In the genomic region with DNA sequence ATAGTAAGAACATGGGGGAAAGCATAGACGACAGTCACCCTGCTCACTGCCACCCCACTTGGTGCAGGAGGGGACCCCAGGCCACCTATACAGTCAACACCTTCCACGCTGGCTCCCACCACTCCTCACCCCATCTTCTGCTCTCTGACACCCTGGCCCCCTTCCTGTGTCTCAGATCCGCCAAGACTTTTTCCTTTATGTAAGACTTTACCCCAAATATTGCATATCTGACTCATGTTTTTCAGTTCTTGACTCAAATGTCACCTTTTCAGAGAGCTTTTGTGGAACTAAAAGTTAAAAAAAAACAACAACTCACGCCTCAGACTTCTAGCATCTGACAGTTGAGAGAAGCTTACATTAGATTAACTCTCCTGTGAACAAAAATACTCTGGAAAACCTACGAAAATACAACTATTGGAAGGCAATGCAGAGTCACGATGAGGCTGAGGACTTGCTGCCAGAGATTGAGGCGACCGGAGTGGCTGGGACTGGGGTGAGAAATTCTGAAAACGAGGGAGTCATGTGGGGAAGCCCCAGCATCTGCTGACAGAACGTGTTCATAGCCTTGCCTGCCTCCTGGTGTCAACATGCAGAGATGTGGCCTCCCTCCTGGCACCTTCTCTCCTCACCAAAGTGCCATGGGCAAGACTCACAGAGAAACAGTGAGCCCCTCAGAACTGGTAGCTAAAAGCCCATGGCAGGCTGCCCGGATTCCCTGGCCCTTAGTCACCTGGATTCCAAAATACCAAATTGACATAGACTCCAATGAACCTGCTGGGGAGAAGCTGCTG, we compare ENCODE assay signal across 10 cellular contexts. TPM values are rescaled to one million over a fixed set of nuclear protein-coding genes. Genes with fewer than 3 reads are reported as not detected.
DNase-seq lines count a peak whose midpoint lies in the region; ATAC-seq and TF ChIP-seq lines count a peak whose summit lies in the region.
"Had no signal": no experiment of that assay in that cellular context is flagged by ENCODE, and none has a peak within 500 bp of the region (broad histone marks: within the 10 kb centered on the region; RNA-seq: fewer than 3 reads in every experiment).

No MANE protein-coding gene starts in this region.

- WGBS in hepatocyte (ENCODE audit: low lambda C conversion rate, missing lambda C conversion rate): 83% methylated on average over 11 of the region's 11 CpGs

- H3K27ac ChIP-seq in AG04450 (ENCODE audit: low read depth, low read length) (no peak overlapping the region), hepatocyte (no peak overlapping the region)

- TF ChIP-seq POLR2A in GM19193 (IDR thresholded peaks at IDR 0.05; ENCODE audit: extremely low read depth, insufficient read depth, insufficient read length): peak; percentile 51

- peak overlapping the region; percentile 55 for H3K4me3 Mint-ChIP-seq in activated T-helper 17 cell treated with anti-CD3 and anti-CD28 coated beads, Interleukin-2, amount 50 U/mL, for 72 hours
- H3K4me3 Mint-ChIP-seq: activated naive CD4-positive, alpha-beta T cell treated with anti-CD3 and anti-CD28 coated beads, Interleukin-2, amount 50 U/mL, for 24 hours; naive thymus-derived CD4-positive, alpha-beta T cell had no signal

- peak overlapping the region; percentile 88 for H3K27ac Mint-ChIP-seq in activated T-helper 17 cell treated with anti-CD3 and anti-CD28 coated beads, Interleukin-2, amount 50 U/mL, for 72 hours

- 0 out of 2 replicates have a peak, but pooled peaks have one; percentile 5 for TF ChIP-seq CTCF in AG04450 (IDR thresholded peaks at IDR 0.05; ENCODE audit: low read depth, low read length)
- TF ChIP-seq CTCF in hepatocyte (IDR thresholded peaks at IDR 0.05; ENCODE audit: poor library complexity): no peak

- no peaks in the 10 kb centered on the region for H3K36me3 ChIP-seq in hepatocyte (replicated peaks; ENCODE audit: insufficient read depth, low read depth)

- DNase-seq in AG04450 (ENCODE audit: low read depth, low spot score): no peak
- peak; percentile 13 to 55 for DNase-seq in stimulated activated CD8-positive, alpha-beta memory T cell treated with anti-CD3 and anti-CD28 coated beads, Interleukin-7, amount 100 ng/mL, for 48 hours (ENCODE audit: extremely low read depth in 1 of 2, low read depth in 1 of 2)
- no peak for DNase-seq in NCI-H526 treated with DMSO at 0.1 percent for 48 hours (lab: John Stamatoyannopoulos, UW)
- no peak for DNase-seq in hepatocyte (ENCODE audit: low spot score)
- DNase-seq in HT-29 (ENCODE audit: low spot score): no peak

- peaks cover 27% of the 10 kb centered on the region for H3K27me3 Mint-ChIP-seq in activated T-helper 17 cell treated with anti-CD3 and anti-CD28 coated beads, Interleukin-2, amount 50 U/mL, for 72 hours

- no peak overlapping the region for H3K4me2 ChIP-seq in hepatocyte

- H3K9me2 ChIP-seq in hepatocyte (replicated peaks; ENCODE audit: insufficient read depth): no peaks in the 10 kb centered on the region

- no peaks in the 10 kb centered on the region for H4K20me1 ChIP-seq in hepatocyte (ENCODE audit: insufficient read depth, poor library complexity, severe bottlenecking)

- no peak overlapping the region for H2AFZ ChIP-seq in hepatocyte

- no peaks in the 10 kb centered on the region for H3K4me1 ChIP-seq in hepatocyte (ENCODE audit: insufficient read depth)

- peaks cover 4% of the 10 kb centered on the region for H3K9me3 ChIP-seq in AG04450 (ENCODE audit: control insufficient read depth, insufficient read depth, low read length)
- H3K9me3 ChIP-seq in hepatocyte (ENCODE audit: low read depth): no peaks in the 10 kb centered on the region

- H3K79me2 ChIP-seq in hepatocyte: no peaks in the 10 kb centered on the region

- H3K9me3 Mint-ChIP-seq in activated T-helper 17 cell treated with anti-CD3 and anti-CD28 coated beads, Interleukin-2, amount 50 U/mL, for 72 hours: peaks cover 5% of the 10 kb centered on the region

- CTCF ChIA-PET in AG04450 (lab: Charles Lee): no interaction called here

- no peaks in the 10 kb centered on the region for H3K36me3 Mint-ChIP-seq in activated T-helper 17 cell treated with anti-CD3 and anti-CD28 coated beads, Interleukin-2, amount 50 U/mL, for 72 hours (ENCODE audit: low read depth)
- H3K36me3 Mint-ChIP-seq: activated naive CD4-positive, alpha-beta T cell treated with anti-CD3 and anti-CD28 coated beads, Interleukin-2, amount 50 U/mL, for 24 hours; naive thymus-derived CD4-positive, alpha-beta T cell had no signal

- H3K4me1 Mint-ChIP-seq in activated T-helper 17 cell treated with anti-CD3 and anti-CD28 coated beads, Interleukin-2, amount 50 U/mL, for 72 hours: peaks cover 11% of the 10 kb centered on the region
- H3K4me1 Mint-ChIP-seq: activated naive CD4-positive, alpha-beta T cell treated with anti-CD3 and anti-CD28 coated beads, Interleukin-2, amount 50 U/mL, for 24 hours had no signal

- POLR2A ChIA-PET in AG04450 (lab: Yijun Ruan, JAX): interaction anchor here (1.4 kb wide), 1 partner anchor 14 kb away, joined by 7 read pairs; no protein-coding TSS in a partner anchor

- H3K4me3 ChIP-seq in AG04450 (ENCODE audit: low read depth, low read length) (no peak overlapping the region), hepatocyte (no peak overlapping the region)

- H3K27me3 ChIP-seq in AG04450 (ENCODE audit: control insufficient read depth, insufficient read depth, low read length): peaks cover 7% of the 10 kb centered on the region
- no peaks in the 10 kb centered on the region for H3K27me3 ChIP-seq in hepatocyte

- ATAC-seq in HG03064 (IDR thresholded peaks at IDR 0.05; ENCODE audit: low read depth, unreplicated experiment): peak; percentile 79
- ATAC-seq in activated T-helper 17 cell treated with anti-CD3 and anti-CD28 coated beads, Interleukin-2, amount 50 U/mL, for 72 hours (replicated peaks): peak; percentile 97
- ATAC-seq: naive thymus-derived CD4-positive, alpha-beta T cell had no signal

RNA-seq across cellular contexts. Expression of a gene that starts 22.4 kb away (rescaled TPM):
- polyA plus RNA-seq in AG04450 (2011; rRNA removed) (not detected in 2 replicates), hepatocyte (not detected in 2 replicates)
- polyA minus RNA-seq in AG04450 (2011; rRNA and poly(A)+ RNA removed): not detected in 2 replicates
- not detected for total RNA-seq in activated T-helper 17 cell treated with anti-CD3 and anti-CD28 coated beads, Interleukin-2, amount 50 U/mL, for 72 hours
- total RNA-seq in hepatocyte: not detected in 2 replicates
- total RNA-seq in HT-29 (2014; rRNA removed; shearing (Covaris generic)): not detected in 2 replicates
- total RNA-seq: naive thymus-derived CD4-positive, alpha-beta T cell had no signal
- polyA plus RNA-seq: naive thymus-derived CD4-positive, alpha-beta T cell had no signal

RNA-seq across cellular contexts. Expression of a gene that starts 59.5 kb away (rescaled TPM):
- polyA plus RNA-seq in AG04450 (2011; rRNA removed): not detected in 2 replicates
- polyA minus RNA-seq in AG04450 (2011; rRNA and poly(A)+ RNA removed): not detected in 2 replicates
- total RNA-seq in activated T-helper 17 cell treated with anti-CD3 and anti-CD28 coated beads, Interleukin-2, amount 50 U/mL, for 72 hours: not detected
- total RNA-seq in hepatocyte: not detected in 2 replicates
- not detected in 2 replicates for polyA plus RNA-seq in hepatocyte
- total RNA-seq in HT-29 (2014; rRNA removed; shearing (Covaris generic)): not detected in 2 replicates

Comparison
In these comparisons a context has a peak if more than half of its experiments do, and no peak if none do; other contexts are left out.
1. DNase-seq: peak in stimulated activated CD8-positive, alpha-beta memory T cell treated with anti-CD3 and anti-CD28 coated beads, Interleukin-7, amount 100 ng/mL, for 48 hours (2 of 2); none in AG04450 (single experiment), NCI-H526 treated with DMSO at 0.1 percent for 48 hours (single experiment), hepatocyte (single experiment) and HT-29 (single experiment).